In genomic region chr3:37592328-37592727, GRCh38 we compare ENCODE assay signal across 1 cellular context.
TF ChIP-seq lines count a peak whose summit lies in the region.

No MANE protein-coding gene starts in this region.

TF ChIP-seq in IMR-90, 13 proteins besides CTCF, POLR2A, EP300 and RAD21 (continued from another document):
- no peak for TF ChIP-seq MXI1 (IDR thresholded peaks at IDR 0.05; ENCODE audit: borderline replicate concordance, low read depth, low read length)
